Comparison of ENCODE assay signal across 8 cellular contexts in the genomic region with DNA sequence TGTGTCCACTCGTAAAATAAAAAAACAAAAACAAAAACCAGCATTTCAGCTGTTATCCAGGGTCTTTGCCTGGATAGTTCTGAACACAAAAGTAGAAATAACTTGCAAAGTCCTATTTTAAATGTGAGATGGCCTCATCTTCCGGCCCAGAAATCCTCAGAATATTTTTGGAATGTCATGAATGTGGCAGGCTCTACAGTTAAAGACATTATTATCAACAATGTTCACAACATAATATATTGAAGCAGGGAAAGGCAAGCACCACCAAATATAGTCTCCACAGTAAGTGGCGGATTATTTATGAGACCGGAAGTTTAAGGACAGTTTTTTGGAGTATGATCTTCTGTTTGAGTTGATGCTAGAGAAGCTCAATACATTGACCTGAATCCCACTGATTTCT. TPM values are rescaled to one million over a fixed set of nuclear protein-coding genes. Genes with fewer than 3 reads are reported as not detected.
A peak's percentile ranks its signal among the peaks of the same experiment; 100 is the strongest.
DNase-seq lines count a peak whose midpoint lies in the region; ATAC-seq and TF ChIP-seq lines count a peak whose summit lies in the region.

No MANE protein-coding gene starts in this region.

- CTCF ChIA-PET in PC-9 (lab: Charles Lee) = interaction anchor here (0.7 kb wide), 1 partner anchor 206 kb away, joined by 9 read pairs; no protein-coding TSS in a partner anchor

- H2AK5ac ChIP-seq in neuronal stem cell (ENCODE audit: low read depth, low read length) = no peak overlapping the region

- no peak for TF ChIP-seq EP300 in suprapubic skin (IDR thresholded peaks at IDR 0.05)

- no peak overlapping the region for H3K27ac Mint-ChIP-seq in endothelial cell (ENCODE audit: unreplicated experiment)

- no peaks in the 10 kb centered on the region for H4K20me1 ChIP-seq in DOHH2 (ENCODE audit: control insufficient read depth, insufficient read depth, low read depth, low read length)
- no peaks in the 10 kb centered on the region for H4K20me1 ChIP-seq in PC-9 (ENCODE audit: insufficient read depth)

- H3K18ac ChIP-seq in neuronal stem cell (ENCODE audit: low read length) = no peak overlapping the region

- H3K27me3 ChIP-seq in DOHH2 (ENCODE audit: control insufficient read depth, low read length) (peaks cover 51% of the 10 kb centered on the region), PC-9 (ENCODE audit: insufficient read depth, low read depth) (no peaks in the 10 kb centered on the region), neuronal stem cell (ENCODE audit: control insufficient read depth in 3 of 3, insufficient read depth in 3 of 3, low read depth in 1 of 3, low read length in 3 of 3) (no peaks in the 10 kb centered on the region), suprapubic skin (no peaks in the 10 kb centered on the region)

- no CpG with 5 or more reads among the region's 4 CpGs for WGBS in neuronal stem cell (ENCODE audit: extremely low coverage in 2 of 2, insufficient read length in 2 of 2, insufficient replicate concordance in 1 of 2), 2 donors
- WGBS in suprapubic skin = 74% methylated on average over 4 of the region's 4 CpGs

- H3K9me3 Mint-ChIP-seq in endothelial cell (ENCODE audit: unreplicated experiment) = no peaks in the 10 kb centered on the region

- no peak overlapping the region for H3K4ac ChIP-seq in neuronal stem cell (ENCODE audit: low read length)

- H3K27ac ChIP-seq in DOHH2 (ENCODE audit: low read depth, low read length) (no peak overlapping the region), PC-9 (peak overlapping the region; percentile 61; the same call in 1 of the 2 replicates), neuronal stem cell (replicated peaks; ENCODE audit: low read length) (no peak overlapping the region), suprapubic skin (no peak overlapping the region)

- H3K4me3 ChIP-seq in DOHH2 (ENCODE audit: low read length) (no peak overlapping the region), PC-9 (peak overlapping the region; percentile 62; the same call in 1 of the 2 replicates), neuronal stem cell (ENCODE audit: low read length in 2 of 2) (peak overlapping the region in 1 of 2 donors; percentile 89), suprapubic skin (no peak overlapping the region)

- H3K9me2 ChIP-seq in DOHH2 (replicated peaks; ENCODE audit: control insufficient read depth, low read length) (no peaks in the 10 kb centered on the region), PC-9 (ENCODE audit: insufficient read depth) (no peaks in the 10 kb centered on the region)

- H4K91ac ChIP-seq in neuronal stem cell (ENCODE audit: low read depth, low read length, poor library complexity) = no peak overlapping the region

- H3K27me3 Mint-ChIP-seq in endothelial cell (ENCODE audit: unreplicated experiment) = peaks cover 9% of the 10 kb centered on the region

- no peak for TF ChIP-seq POLR2A in suprapubic skin (IDR thresholded peaks at IDR 0.05)

- peaks cover 14% of the 10 kb centered on the region for H3K4me1 Mint-ChIP-seq in endothelial cell (ENCODE audit: unreplicated experiment)

- H3K36me3 ChIP-seq in DOHH2 (ENCODE audit: control insufficient read depth, low read length) (no peaks in the 10 kb centered on the region), PC-9 (ENCODE audit: low read depth) (no peaks in the 10 kb centered on the region), neuronal stem cell (replicated peaks in 1 of 2; ENCODE audit: control insufficient read depth in 2 of 2, insufficient read depth in 2 of 2, low read length in 2 of 2) (peaks cover 4 to 18% of the 10 kb centered on the region in 2 donors), suprapubic skin (no peaks in the 10 kb centered on the region)

- no peak overlapping the region for H3K14ac ChIP-seq in neuronal stem cell (ENCODE audit: low read length)

- H3F3A ChIP-seq in DOHH2 (ENCODE audit: control insufficient read depth, insufficient read depth) = no peaks in the 10 kb centered on the region
- no peaks in the 10 kb centered on the region for H3F3A ChIP-seq in PC-9 (ENCODE audit: insufficient read depth, low read depth)

- H3K9ac ChIP-seq in neuronal stem cell (ENCODE audit: low read depth, low read length, poor library complexity) = no peak overlapping the region

- H4K8ac ChIP-seq in neuronal stem cell (ENCODE audit: low read depth, low read length) = no peak overlapping the region

- BruUV-seq in PC-9 (replicated peaks; lab: Mats Ljungman, UMichigan) = no TSS peak

- H3K4me1 ChIP-seq in DOHH2 (ENCODE audit: control insufficient read depth, low read length) (peaks cover 12% of the 10 kb centered on the region), PC-9 (replicated peaks; ENCODE audit: insufficient read depth) (peaks cover 24% of the 10 kb centered on the region), neuronal stem cell (ENCODE audit: control insufficient read depth in 2 of 2, insufficient read depth in 1 of 2, low read depth in 1 of 2, low read length in 2 of 2) (peaks cover 9 to 16% of the 10 kb centered on the region in 2 donors), suprapubic skin (peaks cover 37% of the 10 kb centered on the region)

- H2BK120ac ChIP-seq in neuronal stem cell (ENCODE audit: low read depth, low read length) = no peak overlapping the region

- H3K79me2 ChIP-seq in DOHH2 (ENCODE audit: control insufficient read depth, low read length) (no peaks in the 10 kb centered on the region), PC-9 (ENCODE audit: low read depth) (peaks cover 15% of the 10 kb centered on the region)

- H3K23ac ChIP-seq in neuronal stem cell (ENCODE audit: low read depth, low read length, poor library complexity) = no peak overlapping the region

- DNase-seq in PC-9 (no peak), endothelial cell (ENCODE audit: low spot score) (no peak), neuronal stem cell (ENCODE audit: low spot score) (no peak), suprapubic skin (ENCODE audit: low spot score in 2 of 2) (no peak), NCI-H82 (lab: John Stamatoyannopoulos, UW) (no peak), GF-D8 (lab: John Stamatoyannopoulos, UW) (no peak)

- H2BK12ac ChIP-seq in neuronal stem cell (ENCODE audit: low read length) = no peak overlapping the region

- H2BK5ac ChIP-seq in neuronal stem cell (ENCODE audit: low read length) = no peak overlapping the region

- H3K4me3 Mint-ChIP-seq in endothelial cell (ENCODE audit: unreplicated experiment) = peak overlapping the region; percentile 79

- TF ChIP-seq CTCF in DOHH2 (IDR thresholded peaks at IDR 0.05; ENCODE audit: low read depth, low read length, poor library complexity, severe bottlenecking) (no peak), PC-9 (conservative IDR thresholded peaks at IDR 0.05) (no peak), endothelial cell (IDR thresholded peaks at IDR 0.05; ENCODE audit: unreplicated experiment) (no peak), suprapubic skin (IDR thresholded peaks at IDR 0.05) (no peak)

- ATAC-seq in HG03432 (IDR thresholded peaks at IDR 0.05; ENCODE audit: unreplicated experiment) = no peak

- no peaks in the 10 kb centered on the region for H3K36me3 Mint-ChIP-seq in endothelial cell (ENCODE audit: low read depth, unreplicated experiment)

- H2BK15ac ChIP-seq in neuronal stem cell (ENCODE audit: low read length) = no peak overlapping the region

- H3K4me2 ChIP-seq in DOHH2 (ENCODE audit: low read length) = peak overlapping the region; percentile 67
- peak overlapping the region; percentile 92 for H3K4me2 ChIP-seq in PC-9
- H3K4me2 ChIP-seq in neuronal stem cell (ENCODE audit: insufficient read depth, low read length, poor library complexity, severe bottlenecking) = peak overlapping the region; percentile 84

- intact Hi-C loops in PC-9 (cut with micrococcal nuclease; ENCODE audit: unreplicated experiment) = loop anchor here (2.0 to 10.0 kb wide), 3 partner anchors 109 to 345 kb away; partner anchors contain the start of genes ARV1, COG2 and TTC13

- H2AFZ ChIP-seq in PC-9 = peak overlapping the region; percentile 96
- peak overlapping the region; percentile 91 for H2AFZ ChIP-seq in neuronal stem cell (ENCODE audit: low read length)

- H3K9me3 ChIP-seq in DOHH2 (ENCODE audit: control insufficient read depth, insufficient read depth, low read length) (no peaks in the 10 kb centered on the region), PC-9 (ENCODE audit: insufficient read depth, low read depth) (no peaks in the 10 kb centered on the region), neuronal stem cell (replicated peaks in 1 of 2; ENCODE audit: control insufficient read depth in 2 of 2, insufficient read depth in 1 of 2, low read depth in 1 of 2, low read length in 2 of 2) (no peaks in the 10 kb centered on the region), suprapubic skin (no peaks in the 10 kb centered on the region)

- POLR2A ChIA-PET in PC-9 (lab: Charles Lee; ENCODE audit: unreplicated experiment) = interaction anchor here (0.6 to 0.7 kb wide), 3 partner anchors 103 to 1323 kb away, joined by 4 to 30 read pairs (median 6); no protein-coding TSS in a partner anchor

- peaks cover 5% of the 10 kb centered on the region for H3K79me1 ChIP-seq in neuronal stem cell (ENCODE audit: low read depth, low read length)

RNA-seq across cellular contexts. Expression of gene C1orf198, which starts 1.2 kb away (rescaled TPM):
- total RNA-seq in PC-9 (2021) = 20.5 and 24.5 TPM in 2 replicates
- total RNA-seq in endothelial cell (ENCODE audit: unreplicated experiment) = 22.2 TPM
- polyA plus RNA-seq in neuronal stem cell (2013, experiment 1 of 2) = 39.0 TPM
- 39.1 TPM for polyA plus RNA-seq in neuronal stem cell (2013, experiment 2 of 2)
- 10 to 100 TPM; 42.7 to 70.1 (median 52.5) TPM for total RNA-seq in suprapubic skin
